In genomic region chr2:177212106-177212894, GRCh38 we compare ENCODE assay signal across 8 cellular contexts. TPM values are rescaled to one million over a fixed set of nuclear protein-coding genes. Genes with fewer than 3 reads are reported as not detected.
DNase-seq lines count a peak whose midpoint lies in the region; ATAC-seq, FAIRE-seq and TF ChIP-seq lines count a peak whose summit lies in the region.

Gene HNRNPA3 (plus strand): TSS chr2:177212794. CDS start chr2:177212800, 6 bp downstream.

- H3K27me3 ChIP-seq in right atrium auricular region (no peaks in the 10 kb centered on the region), psoas muscle (ENCODE audit: insufficient read depth in 3 of 3, low read length in 2 of 3) (no peaks in the 10 kb centered on the region)

- peak; percentile 80 for ATAC-seq in GM18499 (IDR thresholded peaks at IDR 0.05; ENCODE audit: insufficient read depth, unreplicated experiment)
- peak; percentile 91 for ATAC-seq in HG02943 (IDR thresholded peaks at IDR 0.05; ENCODE audit: low read depth, unreplicated experiment)
- peak; percentile 91 to 94 (median 93) for ATAC-seq in psoas muscle

- WGBS in psoas muscle, 3 donors: 1 to 6% (median 6%) methylated on average over 61 to 74 of the region's 74 CpGs

- DNase-seq in NCI-H187 treated with DMSO at 0.1 percent for 48 hours (lab: John Stamatoyannopoulos, UW) (peak; percentile 54), anterior cingulate cortex (lab: John Stamatoyannopoulos, UW) (peak; percentile 83 to 100 (median 99)), right atrium auricular region (ENCODE audit: low spot score) (peak; percentile 99), psoas muscle (peak; percentile 99 to 100), urothelium cell line (ENCODE audit: low spot score) (peak; percentile 99)

- TF ChIP-seq CTCF in right atrium auricular region (IDR thresholded peaks at IDR 0.05) (peak in 1 of 2 donors; percentile 56), psoas muscle (IDR thresholded peaks at IDR 0.05) (no peak)

- H3K9me3 ChIP-seq in right atrium auricular region (no peaks in the 10 kb centered on the region), psoas muscle (no peaks in the 10 kb centered on the region)

- intact Hi-C loops in T-helper 2 cell treated with Interferon-gamma antibody and Interleukin-4, amounts not matched to agents 100 ng/mL and 5 ng/mL, for 36 hours (cut with micrococcal nuclease): loop anchor here (1.0 to 5.0 kb wide), 7 partner anchors 29 to 340 kb away; partner anchors contain the start of genes AGPS and NFE2L2
- intact Hi-C loops in psoas muscle (cut with DNase I): loop anchor here in 1 of 2 donors (2.0 kb wide), 1 partner anchor 51 kb away; no protein-coding TSS in a partner anchor

- H3K36me3 ChIP-seq in right atrium auricular region (peaks cover 25% of the 10 kb centered on the region), psoas muscle (ENCODE audit: insufficient read depth in 1 of 2, low read depth in 1 of 2) (peaks cover 0 to 30% of the 10 kb centered on the region in 2 donors)

- H3K4me3 ChIP-seq in right atrium auricular region (peak within 1 kb of the TSS; percentile 81 to 88), psoas muscle (peak within 1 kb of the TSS; percentile 83)

- peak; percentile 53 for FAIRE-seq in urothelium cell line (lab: Jason Lieb, UNC)

- H3K27ac ChIP-seq in right atrium auricular region: peak within 1 kb of the TSS; percentile 97 to 100
- peak within 1 kb of the TSS; percentile 95 for H3K27ac ChIP-seq in psoas muscle

- peaks cover 0 to 48% of the 10 kb centered on the region in 2 donors for H3K4me1 ChIP-seq in right atrium auricular region
- H3K4me1 ChIP-seq in psoas muscle: peaks cover 41% of the 10 kb centered on the region

RNA-seq across cellular contexts. Expression of gene HNRNPA3, which starts in this region (rescaled TPM):
- total RNA-seq in T-helper 2 cell treated with Interferon-gamma antibody and Interleukin-4, amounts not matched to agents 100 ng/mL and 5 ng/mL, for 36 hours: 358 and 359 TPM in 2 replicates
- total RNA-seq in right atrium auricular region (10 to 100 TPM; 24.1 to 28.1 TPM), psoas muscle (100 to 1,000 TPM in 1 of 4 donors, 10 to 100 TPM in 3; 72.8 to 125 (median 91.0) TPM)
- 100 to 1,000 TPM in 1 of 3 donors, 10 to 100 TPM in 2; 66.0 to 227 (median 81.8) TPM for polyA plus RNA-seq in psoas muscle

Comparison
In these comparisons a context has a peak if more than half of its experiments do, and no peak if none do; other contexts are left out.
1. Peak in every context shown above with its lines: DNase-seq, ATAC-seq, H3K4me3 ChIP-seq and H3K27ac ChIP-seq.